ENCODE assay signal across 10 cellular contexts in the genomic region with DNA sequence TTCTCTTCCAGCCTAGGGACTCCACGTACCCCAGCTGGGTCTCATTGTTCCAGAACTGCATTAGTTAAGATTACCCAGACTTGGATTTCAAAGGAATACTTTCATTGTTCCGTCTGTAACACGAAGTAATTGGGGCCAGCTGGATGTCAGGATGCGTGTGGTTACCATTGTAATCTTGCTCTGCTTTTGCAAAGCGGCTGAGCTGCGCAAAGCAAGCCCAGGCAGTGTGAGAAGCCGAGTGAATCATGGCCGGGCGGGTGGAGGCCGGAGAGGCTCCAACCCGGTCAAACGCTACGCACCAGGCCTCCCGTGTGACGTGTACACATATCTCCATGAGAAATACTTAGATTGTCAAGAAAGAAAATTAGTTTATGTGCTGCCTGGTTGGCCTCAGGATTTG. TPM values are rescaled to one million over a fixed set of nuclear protein-coding genes. Genes with fewer than 3 reads are reported as not detected.
DNase-seq lines count a peak whose midpoint lies in the region; ATAC-seq, FAIRE-seq and TF ChIP-seq lines count a peak whose summit lies in the region.
"Had no signal": no experiment of that assay in that cellular context is flagged by ENCODE, and none has a peak within 500 bp of the region (broad histone marks: within the 10 kb centered on the region; RNA-seq: fewer than 3 reads in every experiment).

No MANE protein-coding gene starts in this region.

- DNase-seq in AG20443 (ENCODE audit: low spot score): peak; percentile 94
- peak; percentile 97 for DNase-seq in adipocyte (ENCODE audit: low read depth)
- peak; percentile 76 for DNase-seq in cardiac septum (ENCODE audit: low spot score)
- peak in 2 of 6 donors; percentile 9 to 26 for DNase-seq in pancreas
- no peak for DNase-seq in NCI-H1105 (lab: John Stamatoyannopoulos, UW)
- no peak for DNase-seq in Karpas-422
- DNase-seq in SW480 (ENCODE audit: low spot score): no peak
- no peak for DNase-seq in HPDE6-E6E7 (ENCODE audit: extremely low spot score)
- DNase-seq: activated T-cell treated with anti-CD3 and anti-CD28 coated beads, Interleukin-2, amount 50 U/mL, for 1 hour had no signal

- TF ChIP-seq CTCF in pancreas (IDR thresholded peaks at IDR 0.05): no peak

- no peak overlapping the region for H2AFZ ChIP-seq in Karpas-422 (ENCODE audit: low read length)

- peak in 3 of 4 donors; percentile 62 to 79 (median 66) for ATAC-seq in pancreas

- no peaks in the 10 kb centered on the region for H4K20me1 ChIP-seq in Karpas-422 (ENCODE audit: insufficient read depth, low read depth, low read length)

- WGBS in pancreas, 2 donors: 89 to 91% methylated on average over 15 of the region's 15 CpGs

- H3K27ac ChIP-seq in pancreas: no peak overlapping the region
- no peak overlapping the region for H3K27ac ChIP-seq in Karpas-422 (ENCODE audit: low read length)
- H3K27ac ChIP-seq: C4-2B had no signal

- H3K27me3 ChIP-seq in adipocyte (replicated peaks; ENCODE audit: control insufficient read depth, insufficient read depth, low read length) (no peaks in the 10 kb centered on the region), pancreas (no peaks in the 10 kb centered on the region), Karpas-422 (ENCODE audit: low read length) (no peaks in the 10 kb centered on the region)

- peaks cover 25% of the 10 kb centered on the region for H3K4me1 ChIP-seq in adipocyte (ENCODE audit: control insufficient read depth, insufficient read depth, low read length)
- peaks cover 0 to 9% (median 6%) of the 10 kb centered on the region in 3 donors for H3K4me1 ChIP-seq in pancreas
- no peaks in the 10 kb centered on the region for H3K4me1 ChIP-seq in Karpas-422 (ENCODE audit: low read length)

- no peak overlapping the region for H3K4me2 ChIP-seq in Karpas-422 (ENCODE audit: low read depth, low read length, poor library complexity, severe bottlenecking)

- H3K9me3 ChIP-seq in adipocyte (ENCODE audit: control insufficient read depth, low read length) (no peaks in the 10 kb centered on the region), pancreas (no peaks in the 10 kb centered on the region), Karpas-422 (ENCODE audit: low read length) (no peaks in the 10 kb centered on the region)

- no peak for FAIRE-seq in pancreas (lab: Jason Lieb, UNC)

- H3K9ac ChIP-seq in adipocyte (ENCODE audit: low read length) (peak overlapping the region; percentile 79), Karpas-422 (ENCODE audit: low read length) (no peak overlapping the region)

- peak overlapping the region; percentile 75 for H3K4me3 ChIP-seq in adipocyte (ENCODE audit: low read length)
- H3K4me3 ChIP-seq in pancreas: no peak overlapping the region
- H3K4me3 ChIP-seq in Karpas-422 (ENCODE audit: low read length): no peak overlapping the region

- intact Hi-C loops in cardiac septum (cut with DNase I): loop anchor here (10.0 kb wide), 1 partner anchor 61 kb away; no protein-coding TSS in a partner anchor
- intact Hi-C loops in pancreas (cut with DNase I): no loop called here

- H3K9me2 ChIP-seq in Karpas-422 (replicated peaks; ENCODE audit: insufficient read depth, low read length): no peaks in the 10 kb centered on the region

- H3K36me3 ChIP-seq in adipocyte (ENCODE audit: control insufficient read depth, insufficient read depth, low read length, severe bottlenecking): no peaks in the 10 kb centered on the region
- no peaks in the 10 kb centered on the region for H3K36me3 ChIP-seq in pancreas
- H3K36me3 ChIP-seq in Karpas-422 (ENCODE audit: insufficient read depth, low read length): no peaks in the 10 kb centered on the region

- no peaks in the 10 kb centered on the region for H3K79me2 ChIP-seq in Karpas-422 (ENCODE audit: low read length)

RNA-seq across cellular contexts. Expression of a gene that starts 21.0 kb away (rescaled TPM):
- total RNA-seq in cardiac septum (1.8 TPM), pancreas (1 to 10 TPM in 5 of 6 donors, under 1 TPM in 1; 0.76 to 2.7 (median 1.8) TPM)
- 1 to 10 TPM; 1.6 to 2.5 TPM for polyA plus RNA-seq in pancreas
- total RNA-seq in Karpas-422 (2014; rRNA removed; shearing (Covaris generic); ENCODE audit: low replicate concordance): not detected in 2 replicates

Comparison
In these comparisons a context has a peak if more than half of its experiments do, and no peak if none do; other contexts are left out.
1. DNase-seq: peak in AG20443 (single experiment), adipocyte (single experiment) and cardiac septum (single experiment); none in NCI-H1105 (single experiment), Karpas-422 (single experiment), SW480 (single experiment) and HPDE6-E6E7 (single experiment).